In genomic region chr5:143111799-143112198, GRCh38 we compare ENCODE assay signal across 15 cellular contexts.
A peak's percentile ranks its signal among the peaks of the same experiment; 100 is the strongest.
DNase-seq lines count a peak whose midpoint lies in the region; ATAC-seq, FAIRE-seq and TF ChIP-seq lines count a peak whose summit lies in the region.
"Had no signal": no experiment of that assay in that cellular context is flagged by ENCODE, and none has a peak within 500 bp of the region (broad histone marks: within the 10 kb centered on the region; RNA-seq: fewer than 3 reads in every experiment).

No MANE protein-coding gene starts in this region.

- intact Hi-C loops in breast epithelium (cut with DNase I; ENCODE audit: low total_unique reads): no loop called here

- H3K27me3 Mint-ChIP-seq in H9 (ENCODE audit: low read depth): no peaks in the 10 kb centered on the region
- H3K27me3 Mint-ChIP-seq in stimulated activated memory B cell treated with anti-CD40 and anti-IgM and Interleukin-4, amounts not matched to agents 10 μg/mL and 1 μg/mL and 100 μg/mL, for 72 hours: no peaks in the 10 kb centered on the region
- H3K27me3 Mint-ChIP-seq: CD8-positive, alpha-beta memory T cell had no signal

- TF ChIP-seq CTCF in H9 (conservative IDR thresholded peaks at IDR 0.05) (no peak), VCaP (conservative IDR thresholded peaks at IDR 0.05) (no peak), H1 (IDR thresholded peaks at IDR 0.05; ENCODE audit: control extremely low read depth in 1 of 3, insufficient read depth in 1 of 3, low read depth in 1 of 3, low read length in 3 of 3) (no peak), breast epithelium (IDR thresholded peaks at IDR 0.05) (no peak)

- TF ChIP-seq EP300 in H1 (IDR thresholded peaks at IDR 0.05; ENCODE audit: borderline replicate concordance in 1 of 2, low read depth in 2 of 2, low read length in 2 of 2): no peak

- H3K23ac ChIP-seq in H9 (ENCODE audit: insufficient read length, low read depth, low read length) (no peak overlapping the region), H1 (ENCODE audit: insufficient read length) (no peak overlapping the region)

- no peak overlapping the region for H2BK20ac ChIP-seq in H9 (ENCODE audit: low read depth, low read length, poor library complexity, severe bottlenecking)
- H2BK20ac ChIP-seq in H1 (ENCODE audit: low read length): peak overlapping the region; percentile 62; the same call in 1 of the 2 replicates

- H4K91ac ChIP-seq in H9 (ENCODE audit: insufficient read length, low read depth, low read length) (no peak overlapping the region), H1 (replicated peaks; ENCODE audit: insufficient read length, low read length) (peak overlapping the region; percentile 79)

- H3K4me3 ChIP-seq in H1 (ENCODE audit: extremely low read depth in 1 of 4, insufficient read depth in 2 of 4, low read depth in 3 of 4, low read length in 4 of 4) (no peak overlapping the region), breast epithelium (no peak overlapping the region), MG63 (no peak overlapping the region)
- H3K4me3 ChIP-seq: A549, GM12878 had no signal

- peak overlapping the region in 2 of 3 experiments; percentile 8 to 86; a peak in 2 of 7 replicates for H3K27ac Mint-ChIP-seq in H9
- H3K27ac Mint-ChIP-seq in stimulated activated memory B cell treated with anti-CD40 and anti-IgM and Interleukin-4, amounts not matched to agents 10 μg/mL and 1 μg/mL and 100 μg/mL, for 72 hours: peak overlapping the region; percentile 15

- H3K27me3 ChIP-seq in H9 (ENCODE audit: insufficient read depth, low read length) (no peaks in the 10 kb centered on the region), H1 (replicated peaks in 1 of 4; ENCODE audit: control insufficient read depth in 3 of 4, extremely low read depth in 1 of 4, insufficient read depth in 3 of 4, low read length in 3 of 4) (no peaks in the 10 kb centered on the region), breast epithelium (no peaks in the 10 kb centered on the region), MG63 (no peaks in the 10 kb centered on the region)
- H3K27me3 ChIP-seq: BE2C had no signal

- H3K9ac ChIP-seq in H9 (ENCODE audit: extremely low read depth, insufficient read length, low read length): no peak overlapping the region
- H3K9ac ChIP-seq in H1 (replicated peaks in 1 of 4; ENCODE audit: extremely low read depth in 1 of 4, low read depth in 3 of 4, low read length in 3 of 4): no peak overlapping the region

- H3K27ac ChIP-seq in H9 (ENCODE audit: insufficient read length, low read depth, low read length) (no peak overlapping the region), VCaP (peak overlapping the region; percentile 61), H1 (ENCODE audit: low read depth, low read length) (no peak overlapping the region), substantia nigra (ENCODE audit: low read depth, low read length, poor library complexity, severe bottlenecking) (no peak overlapping the region), breast epithelium (no peak overlapping the region)
- H3K27ac ChIP-seq: A549 had no signal

- H4K8ac ChIP-seq in H9 (replicated peaks; ENCODE audit: insufficient read length, low read depth, low read length): no peak overlapping the region
- no peak overlapping the region for H4K8ac ChIP-seq in H1 (ENCODE audit: extremely low read depth, insufficient read depth, low read length)

- DNase-seq in H9 (no peak), H1 (ENCODE audit: low read depth in 1 of 2, low spot score in 2 of 2) (no peak), substantia nigra (lab: John Stamatoyannopoulos, UW) (no peak), breast epithelium (ENCODE audit: low spot score in 2 of 2) (no peak), MG63 (no peak)
- DNase-seq: BE2C; Caco-2; CD8-positive, alpha-beta memory T cell; DMS 273 treated with DMSO at 0.1 percent for 48 hours; H7 had no signal

- no peak overlapping the region for H3K4me3 Mint-ChIP-seq in H9
- H3K4me3 Mint-ChIP-seq in stimulated activated memory B cell treated with anti-CD40 and anti-IgM and Interleukin-4, amounts not matched to agents 10 μg/mL and 1 μg/mL and 100 μg/mL, for 72 hours: no peak overlapping the region
- H3K4me3 Mint-ChIP-seq: CD8-positive, alpha-beta memory T cell had no signal

- H3K79me2 ChIP-seq in H9 (ENCODE audit: insufficient read depth, low read length) (no peaks in the 10 kb centered on the region), H1 (ENCODE audit: control insufficient read depth in 1 of 2, insufficient read depth in 2 of 2, low read length in 2 of 2) (no peaks in the 10 kb centered on the region)

- H3K18ac ChIP-seq in H9 (ENCODE audit: insufficient read length, low read depth, low read length) (peak overlapping the region; percentile 80), H1 (ENCODE audit: extremely low read depth, low read length) (peak overlapping the region; percentile 76)

- H2AFZ ChIP-seq in H9 (ENCODE audit: low read length): no peak overlapping the region
- H2AFZ ChIP-seq in H1 (ENCODE audit: low read length): no peak overlapping the region

- TF ChIP-seq RAD21 in H1 (IDR thresholded peaks at IDR 0.05 in 1 of 2, conservative IDR thresholded peaks at IDR 0.05 in 1 of 2; ENCODE audit: low read depth in 2 of 2, low read length in 2 of 2): no peak

- CTCF ChIA-PET in H1 (lab: Charles Lee; ENCODE audit: partially characterized antibody): interaction anchor here (0.6 to 2.1 kb wide), 6 partner anchors 12 to 576 kb away, joined by 3 to 8 read pairs (median 4); no protein-coding TSS in a partner anchor

- H3K14ac ChIP-seq in H9 (ENCODE audit: insufficient read depth, low read length) (no peak overlapping the region), H1 (ENCODE audit: insufficient read length) (no peak overlapping the region)

- no CpG with 5 or more reads among the region's 5 CpGs for WGBS in H9 (ENCODE audit: extremely low coverage, insufficient read length, low lambda C conversion rate)
- WGBS in H1 (ENCODE audit: extremely low coverage in 1 of 2, insufficient coverage in 1 of 2, insufficient read length in 1 of 2, insufficient replicate concordance in 2 of 2, low coverage in 1 of 2, low lambda C conversion rate in 2 of 2, missing lambda C conversion rate in 1 of 2), 2 experiments: 92% methylated on average over 5 of the region's 5 CpGs; no CpG with 5 or more reads in 1 of the 2 experiments

- H3K23me2 ChIP-seq in H9 (ENCODE audit: insufficient read length, low read depth, low read length, poor library complexity, severe bottlenecking) (no peaks in the 10 kb centered on the region), H1 (ENCODE audit: low read depth, low read length) (no peaks in the 10 kb centered on the region)

- no peak for ATAC-seq in stimulated activated memory B cell treated with anti-CD40 and anti-IgM and Interleukin-4, amounts not matched to agents 10 μg/mL and 1 μg/mL and 100 μg/mL, for 72 hours
- ATAC-seq: A549, GM12878 had no signal

- H4K5ac ChIP-seq in H9 (ENCODE audit: insufficient read length, low read depth, low read length) (no peak overlapping the region), H1 (ENCODE audit: insufficient read length, low read depth, low read length) (no peak overlapping the region)

- H3K79me1 ChIP-seq in H9 (ENCODE audit: insufficient read depth, low read depth, low read length, poor library complexity, severe bottlenecking): no peaks in the 10 kb centered on the region
- no peaks in the 10 kb centered on the region; the same call in 1 of the 2 replicates for H3K79me1 ChIP-seq in H1 (ENCODE audit: low read depth, low read length)

- peaks cover 0 to 2% (median 0%) of the 10 kb centered on the region in 3 experiments; a peak in 2 of 7 replicates for H3K36me3 Mint-ChIP-seq in H9 (ENCODE audit: insufficient read depth in 1 of 3, low read depth in 3 of 3)
- peaks cover 5% of the 10 kb centered on the region for H3K36me3 Mint-ChIP-seq in stimulated activated memory B cell treated with anti-CD40 and anti-IgM and Interleukin-4, amounts not matched to agents 10 μg/mL and 1 μg/mL and 100 μg/mL, for 72 hours

- no peak overlapping the region for H3K4ac ChIP-seq in H9 (ENCODE audit: low read depth, low read length)
- no peak overlapping the region for H3K4ac ChIP-seq in H1 (replicated peaks; ENCODE audit: insufficient read length, low read depth, low read length)

- no peaks in the 10 kb centered on the region for H3K9me3 ChIP-seq in H9 (ENCODE audit: control insufficient read depth, low read depth, low read length)
- H3K9me3 ChIP-seq in H1 (ENCODE audit: insufficient read depth in 2 of 2, low read depth in 1 of 2, low read length in 1 of 2): no peaks in the 10 kb centered on the region
- no peaks in the 10 kb centered on the region for H3K9me3 ChIP-seq in breast epithelium
- H3K9me3 ChIP-seq in MG63: no peaks in the 10 kb centered on the region; the same call in 1 of the 2 replicates
- H3K9me3 ChIP-seq: A549, BE2C, Caco-2 had no signal

- H3K4me1 Mint-ChIP-seq in H9: peaks cover 19 to 24% of the 10 kb centered on the region in 2 experiments
- peaks cover 20% of the 10 kb centered on the region for H3K4me1 Mint-ChIP-seq in stimulated activated memory B cell treated with anti-CD40 and anti-IgM and Interleukin-4, amounts not matched to agents 10 μg/mL and 1 μg/mL and 100 μg/mL, for 72 hours

- TF ChIP-seq POLR2A in H1 (IDR thresholded peaks at IDR 0.05; ENCODE audit: control extremely low read depth in 1 of 2, low read depth in 2 of 2, low read length in 2 of 2) (no peak), breast epithelium (IDR thresholded peaks at IDR 0.05) (no peak)

- H2BK15ac ChIP-seq in H9 (ENCODE audit: low read depth, low read length): no peak overlapping the region
- H2BK15ac ChIP-seq in H1 (ENCODE audit: low read length): peak overlapping the region; percentile 20; the same call in 1 of the 2 replicates

- FAIRE-seq in H1 (lab: Jason Lieb, UNC): no peak
- FAIRE-seq: A549, GM12878, GM18507 had no signal

- no peak overlapping the region for H3T11ph ChIP-seq in H9 (ENCODE audit: low read length)

- H3K4me2 ChIP-seq in H9 (ENCODE audit: insufficient read depth, insufficient read length, low read length) (no peak overlapping the region), H1 (ENCODE audit: insufficient read depth in 1 of 2, low read depth in 2 of 2, low read length in 2 of 2) (no peak overlapping the region)
- H3K4me2 ChIP-seq: A549 had no signal

- no peak overlapping the region for H2BK120ac ChIP-seq in H9 (ENCODE audit: low read depth, low read length, poor library complexity, severe bottlenecking)
- H2BK120ac ChIP-seq in H1 (replicated peaks; ENCODE audit: low read depth, low read length): no peak overlapping the region

- H2BK12ac ChIP-seq in H9 (ENCODE audit: insufficient read length, low read depth, low read length) (no peak overlapping the region), H1 (ENCODE audit: low read depth, low read length) (0 out of 2 replicates have a peak overlapping the region, but pooled peaks have one; percentile 85)

- H2AK5ac ChIP-seq in H9 (ENCODE audit: insufficient read length, low read length): no peak overlapping the region
- H2AK5ac ChIP-seq in H1 (ENCODE audit: low read depth, low read length): peak overlapping the region; percentile 60; the same call in 1 of the 2 replicates

- H3K36me3 ChIP-seq in H1 (ENCODE audit: control insufficient read depth in 2 of 4, insufficient read depth in 4 of 4, low read length in 3 of 4): no peaks in the 10 kb centered on the region
- H3K36me3 ChIP-seq in breast epithelium: no peaks in the 10 kb centered on the region
- H3K36me3 ChIP-seq in MG63: no peaks in the 10 kb centered on the region
- H3K36me3 ChIP-seq: BE2C had no signal

- POLR2A ChIA-PET in H1 (lab: Charles Lee; ENCODE audit: partially characterized antibody): no interaction called here

- H3K56ac ChIP-seq in H9 (ENCODE audit: insufficient read length, low read depth, low read length) (no peak overlapping the region), H1 (replicated peaks; ENCODE audit: insufficient read length, low read depth, low read length) (no peak overlapping the region)

- H3K9me3 Mint-ChIP-seq in H9: no peaks in the 10 kb centered on the region
- no peaks in the 10 kb centered on the region for H3K9me3 Mint-ChIP-seq in stimulated activated memory B cell treated with anti-CD40 and anti-IgM and Interleukin-4, amounts not matched to agents 10 μg/mL and 1 μg/mL and 100 μg/mL, for 72 hours
- H3K9me3 Mint-ChIP-seq: CD8-positive, alpha-beta memory T cell had no signal

- H2BK5ac ChIP-seq in H9 (ENCODE audit: insufficient read length, low read length) (no peak overlapping the region), H1 (ENCODE audit: low read depth, low read length) (no peak overlapping the region)

- H3K4me1 ChIP-seq in H9 (ENCODE audit: insufficient read depth, low read length) (peaks cover 8% of the 10 kb centered on the region; the same call in 1 of the 2 replicates), H1 (replicated peaks in 1 of 4; ENCODE audit: control insufficient read depth in 3 of 4, insufficient read depth in 4 of 4, low read length in 3 of 4) (peaks cover 3 to 16% (median 3%) of the 10 kb centered on the region in 4 experiments; a peak in 6 of 7 replicates), breast epithelium (no peaks in the 10 kb centered on the region)

- no peaks in the 10 kb centered on the region for H4K20me1 ChIP-seq in H9 (ENCODE audit: control insufficient read depth, insufficient read depth, insufficient read length)
- no peaks in the 10 kb centered on the region for H4K20me1 ChIP-seq in H1 (replicated peaks in 1 of 2; ENCODE audit: control insufficient read depth in 1 of 2, insufficient read depth in 2 of 2, low read length in 2 of 2)
